Comparison of ENCODE assay signal across 10 cellular contexts in genomic region chr3:69282191-69282590, GRCh38.
DNase-seq lines count a peak whose midpoint lies in the region; ATAC-seq and TF ChIP-seq lines count a peak whose summit lies in the region.
"Had no signal": no experiment of that assay in that cellular context is flagged by ENCODE, and none has a peak within 500 bp of the region (broad histone marks: within the 10 kb centered on the region; RNA-seq: fewer than 3 reads in every experiment).

No MANE protein-coding gene starts in this region.

- peak; percentile 83 for DNase-seq in activated CD4-positive, alpha-beta T cell treated with anti-CD3 and anti-CD28 coated beads for 36 hours
- no peak for DNase-seq in activated CD4-positive, alpha-beta T cell treated with anti-CD3 and anti-CD28 coated beads, Interleukin-2, amount 10 ng/mL, durations not matched to agents 7 days and 5 days
- peak; percentile 52 for DNase-seq in activated T-helper 9 cell treated with anti-CD3 and anti-CD28 coated beads, Interleukin-2, amount 50 U/mL, for 16 hours (ENCODE audit: low read depth)
- DNase-seq in omental fat pad (ENCODE audit: low spot score), result no peak
- peak; percentile 67 for DNase-seq in stimulated activated naive CD8-positive, alpha-beta T cell treated with anti-CD3 and anti-CD28 coated beads, Interleukin-15, Interleukin-2, amounts not matched to agents 100 U/mL and 50 U/mL, for 24 hours
- DNase-seq in hippocampal formation (lab: John Stamatoyannopoulos, UW), result no peak
- no peak for DNase-seq in medulla oblongata (ENCODE audit: extremely low spot score)
- no peak for DNase-seq in osteoblast (ENCODE audit: insufficient read length, low spot score, missing footprints)

- H3K36me3 ChIP-seq in osteoblast (ENCODE audit: insufficient read depth, low read length), result no peaks in the 10 kb centered on the region

- H3K4me2 ChIP-seq in osteoblast (ENCODE audit: insufficient read depth, low read length), result no peak overlapping the region
- H3K4me2 ChIP-seq: A549 had no signal

- H3K4me3 ChIP-seq in osteoblast (ENCODE audit: insufficient read depth, low read length), result no peak overlapping the region
- H3K4me3 ChIP-seq: A549 had no signal

- H3K79me2 ChIP-seq in osteoblast (ENCODE audit: insufficient read depth, low read length), result no peaks in the 10 kb centered on the region
- H3K79me2 ChIP-seq: parathyroid adenoma had no signal

- ATAC-seq in activated CD4-positive, alpha-beta T cell treated with anti-CD3 and anti-CD28 coated beads for 36 hours, result peak; percentile 100
- ATAC-seq in omental fat pad (ENCODE audit: low FRiP score), result peak; percentile 71
- peak; percentile 100 for ATAC-seq in stimulated activated naive CD8-positive, alpha-beta T cell treated with anti-CD3 and anti-CD28 coated beads, Interleukin-15, Interleukin-2, amounts not matched to agents 100 U/mL and 50 U/mL, for 24 hours
- ATAC-seq: A549 had no signal

- no peaks in the 10 kb centered on the region for H3K27me3 ChIP-seq in osteoblast (ENCODE audit: insufficient read depth, low read length)

- H3K9me3 ChIP-seq in osteoblast (ENCODE audit: low read depth, low read length), result no peaks in the 10 kb centered on the region
- H3K9me3 ChIP-seq: A549 had no signal

- no peak overlapping the region for H3K27ac ChIP-seq in osteoblast (ENCODE audit: low read depth, low read length)
- H3K27ac ChIP-seq: A549, parathyroid adenoma had no signal

- H3K27ac Mint-ChIP-seq in activated CD4-positive, alpha-beta T cell treated with anti-CD3 and anti-CD28 coated beads for 36 hours, result peak overlapping the region; percentile 52
- no peak overlapping the region for H3K27ac Mint-ChIP-seq in activated CD4-positive, alpha-beta T cell treated with anti-CD3 and anti-CD28 coated beads, Interleukin-2, amount 10 ng/mL, durations not matched to agents 7 days and 5 days

- H3K36me3 Mint-ChIP-seq in activated CD4-positive, alpha-beta T cell treated with anti-CD3 and anti-CD28 coated beads for 36 hours (ENCODE audit: low read depth), result no peaks in the 10 kb centered on the region
- H3K36me3 Mint-ChIP-seq in activated CD4-positive, alpha-beta T cell treated with anti-CD3 and anti-CD28 coated beads, Interleukin-2, amount 10 ng/mL, durations not matched to agents 7 days and 5 days (ENCODE audit: low read depth), result no peaks in the 10 kb centered on the region

- intact Hi-C loops in activated CD4-positive, alpha-beta T cell treated with anti-CD3 and anti-CD28 coated beads for 36 hours (cut with DNase I, micrococcal nuclease), result loop anchor here (1.0 to 2.0 kb wide), 4 partner anchors 23 to 84 kb away; no protein-coding TSS in a partner anchor

- H2AFZ ChIP-seq in osteoblast (ENCODE audit: low read length), result no peak overlapping the region
- H2AFZ ChIP-seq: parathyroid adenoma had no signal

- peaks cover under 1% of the 10 kb centered on the region for H3K27me3 Mint-ChIP-seq in activated CD4-positive, alpha-beta T cell treated with anti-CD3 and anti-CD28 coated beads for 36 hours
- no peaks in the 10 kb centered on the region for H3K27me3 Mint-ChIP-seq in activated CD4-positive, alpha-beta T cell treated with anti-CD3 and anti-CD28 coated beads, Interleukin-2, amount 10 ng/mL, durations not matched to agents 7 days and 5 days

- no peaks in the 10 kb centered on the region for H3K9me3 Mint-ChIP-seq in activated CD4-positive, alpha-beta T cell treated with anti-CD3 and anti-CD28 coated beads for 36 hours (ENCODE audit: low read depth)
- H3K9me3 Mint-ChIP-seq in activated CD4-positive, alpha-beta T cell treated with anti-CD3 and anti-CD28 coated beads, Interleukin-2, amount 10 ng/mL, durations not matched to agents 7 days and 5 days, result no peaks in the 10 kb centered on the region

- no peak for TF ChIP-seq CTCF in omental fat pad (IDR thresholded peaks at IDR 0.05)
- no peak for TF ChIP-seq CTCF in osteoblast (IDR thresholded peaks at IDR 0.05; ENCODE audit: extremely low read depth, low read depth, low read length)

- H3K4me1 ChIP-seq in osteoblast (ENCODE audit: insufficient read depth, low read length), result no peaks in the 10 kb centered on the region
- H3K4me1 ChIP-seq: A549, parathyroid adenoma had no signal

- POLR2A ChIA-PET in activated CD4-positive, alpha-beta T cell treated with anti-CD3 and anti-CD28 coated beads for 36 hours (lab: Charles Lee), result interaction anchor here (1.0 to 1.2 kb wide), 5 partner anchors 23 to 191 kb away, joined by 3 to 6 read pairs (median 4); no protein-coding TSS in a partner anchor
- POLR2A ChIA-PET in activated CD4-positive, alpha-beta T cell treated with anti-CD3 and anti-CD28 coated beads, Interleukin-2, amount 10 ng/mL, durations not matched to agents 7 days and 5 days (lab: Charles Lee), result interaction anchor here (0.6 kb wide), 1 partner anchor 8 kb away, joined by 3 read pairs; no protein-coding TSS in a partner anchor

- CTCF ChIA-PET in activated CD4-positive, alpha-beta T cell treated with anti-CD3 and anti-CD28 coated beads for 36 hours (lab: Charles Lee), result interaction anchor here (0.7 to 3.0 kb wide), 10 partner anchors 9 to 161 kb away, joined by 3 to 18 read pairs (median 4); no protein-coding TSS in a partner anchor
- CTCF ChIA-PET in activated CD4-positive, alpha-beta T cell treated with anti-CD3 and anti-CD28 coated beads, Interleukin-2, amount 10 ng/mL, durations not matched to agents 7 days and 5 days (lab: Charles Lee), result interaction anchor here (0.6 to 2.1 kb wide), 4 partner anchors 9 to 34 kb away, joined by 3 to 5 read pairs (median 4); no protein-coding TSS in a partner anchor

- H4K20me1 ChIP-seq in osteoblast (ENCODE audit: insufficient read depth, low read length), result no peaks in the 10 kb centered on the region

- H3K4me1 Mint-ChIP-seq in activated CD4-positive, alpha-beta T cell treated with anti-CD3 and anti-CD28 coated beads for 36 hours, result peaks cover 26% of the 10 kb centered on the region
- H3K4me1 Mint-ChIP-seq in activated CD4-positive, alpha-beta T cell treated with anti-CD3 and anti-CD28 coated beads, Interleukin-2, amount 10 ng/mL, durations not matched to agents 7 days and 5 days, result peaks cover 6% of the 10 kb centered on the region

- H3K4me3 Mint-ChIP-seq in activated CD4-positive, alpha-beta T cell treated with anti-CD3 and anti-CD28 coated beads for 36 hours, result no peak overlapping the region
- H3K4me3 Mint-ChIP-seq in activated CD4-positive, alpha-beta T cell treated with anti-CD3 and anti-CD28 coated beads, Interleukin-2, amount 10 ng/mL, durations not matched to agents 7 days and 5 days, result no peak overlapping the region

Comparison
In these comparisons a context has a peak if more than half of its experiments do, and no peak if none do; other contexts are left out.
1. DNase-seq: peak in activated CD4-positive, alpha-beta T cell treated with anti-CD3 and anti-CD28 coated beads for 36 hours (single experiment), activated T-helper 9 cell treated with anti-CD3 and anti-CD28 coated beads, Interleukin-2, amount 50 U/mL, for 16 hours (single experiment) and stimulated activated naive CD8-positive, alpha-beta T cell treated with anti-CD3 and anti-CD28 coated beads, Interleukin-15, Interleukin-2, amounts not matched to agents 100 U/mL and 50 U/mL, for 24 hours (single experiment); none in activated CD4-positive, alpha-beta T cell treated with anti-CD3 and anti-CD28 coated beads, Interleukin-2, amount 10 ng/mL, durations not matched to agents 7 days and 5 days (single experiment), omental fat pad (single experiment), hippocampal formation (0 of 2), medulla oblongata (single experiment) and osteoblast (single experiment).
2. Peak in every context shown above with its lines, with median percentiles within 50 percentile points of each other: ATAC-seq.